ENCODE assay signal across 27 cellular contexts in the genomic region with DNA sequence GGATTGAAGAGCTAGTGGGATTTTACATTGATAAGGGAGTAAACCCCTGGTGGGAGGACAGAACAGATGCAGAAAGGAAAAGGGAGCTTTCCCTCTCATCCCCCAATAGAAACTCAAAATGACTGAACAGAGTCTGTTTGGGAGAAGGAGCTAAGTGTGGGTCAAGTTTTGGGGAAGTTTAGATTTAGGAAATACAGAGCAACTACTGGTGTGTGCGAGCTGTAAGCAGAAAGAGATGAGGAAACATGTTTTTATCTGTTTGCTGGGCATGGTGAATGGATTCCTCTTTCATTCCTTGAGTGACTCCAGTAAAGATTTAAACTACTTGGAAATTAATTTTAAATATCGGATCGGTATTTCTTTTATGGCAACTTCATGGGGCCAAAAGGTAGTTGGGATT.
DNase-seq lines count a peak whose midpoint lies in the region; ATAC-seq, FAIRE-seq and TF ChIP-seq lines count a peak whose summit lies in the region.
"Had no signal": no experiment of that assay in that cellular context is flagged by ENCODE, and none has a peak within 500 bp of the region (broad histone marks: within the 10 kb centered on the region; RNA-seq: fewer than 3 reads in every experiment).

No MANE protein-coding gene starts in this region.

- H4K20me1 ChIP-seq in H1 (replicated peaks in 1 of 2; ENCODE audit: control insufficient read depth in 1 of 2, insufficient read depth in 2 of 2, low read length in 2 of 2), result no peaks in the 10 kb centered on the region
- H4K20me1 ChIP-seq: BLaER1 had no signal

- H3K36me3 ChIP-seq in H1 (ENCODE audit: control insufficient read depth in 2 of 4, insufficient read depth in 4 of 4, low read length in 3 of 4), result no peaks in the 10 kb centered on the region
- H3K36me3 ChIP-seq in neutrophil, result peaks cover 45% of the 10 kb centered on the region
- H3K36me3 ChIP-seq in breast epithelium, result no peaks in the 10 kb centered on the region
- H3K36me3 ChIP-seq: BLaER1 had no signal

- no peak for TF ChIP-seq EP300 in H1 (IDR thresholded peaks at IDR 0.05; ENCODE audit: borderline replicate concordance in 1 of 2, low read depth in 2 of 2, low read length in 2 of 2)

- H3K9me3 Mint-ChIP-seq in CD14-positive monocyte, result peaks cover 0 to 2% (median 0%) of the 10 kb centered on the region in 7 donors

- H2BK5ac ChIP-seq in H1 (ENCODE audit: low read depth, low read length), result no peak overlapping the region

- TF ChIP-seq CTCF in CD14-positive monocyte (IDR thresholded peaks at IDR 0.05) (no peak), H1 (IDR thresholded peaks at IDR 0.05; ENCODE audit: control extremely low read depth in 1 of 3, insufficient read depth in 1 of 3, low read depth in 1 of 3, low read length in 3 of 3) (no peak), neutrophil (IDR thresholded peaks at IDR 0.05) (no peak), breast epithelium (IDR thresholded peaks at IDR 0.05) (no peak)

- no peaks in the 10 kb centered on the region for H3K79me1 ChIP-seq in H1 (ENCODE audit: low read depth, low read length)

- H2AFZ ChIP-seq in H1 (ENCODE audit: low read length), result 0 out of 2 replicates have a peak overlapping the region, but pooled peaks have one; percentile 7

- no peak overlapping the region for H3K9ac ChIP-seq in H1 (replicated peaks in 1 of 4; ENCODE audit: extremely low read depth in 1 of 4, low read depth in 3 of 4, low read length in 3 of 4)
- H3K9ac ChIP-seq: BLaER1 had no signal

- H3K14ac ChIP-seq in H1 (ENCODE audit: insufficient read length), result no peak overlapping the region

- H3K27ac ChIP-seq in H1 (ENCODE audit: low read depth, low read length) (no peak overlapping the region), neutrophil (peak overlapping the region; percentile 93), breast epithelium (no peak overlapping the region)
- H3K27ac ChIP-seq: BLaER1 had no signal

- FAIRE-seq in H1 (lab: Jason Lieb, UNC), result no peak
- FAIRE-seq: GM12878, HepG2 had no signal

- no peak overlapping the region for H4K91ac ChIP-seq in H1 (replicated peaks; ENCODE audit: insufficient read length, low read length)

- H3K23ac ChIP-seq in H1 (ENCODE audit: insufficient read length), result no peak overlapping the region

- H3K4me2 ChIP-seq in H1 (ENCODE audit: insufficient read depth in 1 of 2, low read depth in 2 of 2, low read length in 2 of 2), result no peak overlapping the region
- H3K4me2 ChIP-seq: BLaER1 had no signal

- H3K9me3 ChIP-seq in H1 (ENCODE audit: insufficient read depth in 2 of 2, low read depth in 1 of 2, low read length in 1 of 2) (no peaks in the 10 kb centered on the region), neutrophil (no peaks in the 10 kb centered on the region), breast epithelium (no peaks in the 10 kb centered on the region)
- H3K9me3 ChIP-seq: BLaER1 had no signal

- TF ChIP-seq POLR2A in H1 (IDR thresholded peaks at IDR 0.05; ENCODE audit: control extremely low read depth in 1 of 2, low read depth in 2 of 2, low read length in 2 of 2) (no peak), breast epithelium (IDR thresholded peaks at IDR 0.05) (no peak)

- H3K79me2 ChIP-seq in H1 (ENCODE audit: control insufficient read depth in 1 of 2, insufficient read depth in 2 of 2, low read length in 2 of 2), result no peaks in the 10 kb centered on the region

- 95% methylated on average over 3 of the region's 3 CpGs; no CpG with 5 or more reads in 1 of the 2 experiments for WGBS in H1 (ENCODE audit: extremely low coverage in 1 of 2, insufficient coverage in 1 of 2, insufficient read length in 1 of 2, insufficient replicate concordance in 2 of 2, low coverage in 1 of 2, low lambda C conversion rate in 2 of 2, missing lambda C conversion rate in 1 of 2), 2 experiments

- peak overlapping the region in 1 of 2 donors; percentile 31 for H3K4me3 Mint-ChIP-seq in CD14-positive monocyte
- H3K4me3 Mint-ChIP-seq: CD4-positive, alpha-beta memory T cell had no signal

- H3K18ac ChIP-seq in H1 (ENCODE audit: extremely low read depth, low read length), result no peak overlapping the region

- peak overlapping the region; percentile 5 to 73 (median 27) for H3K27ac Mint-ChIP-seq in CD14-positive monocyte
- H3K27ac Mint-ChIP-seq: CD4-positive, alpha-beta memory T cell had no signal

- CTCF ChIA-PET in H1 (lab: Charles Lee; ENCODE audit: partially characterized antibody), result interaction anchor here (0.6 to 1.7 kb wide), 6 partner anchors 11 to 314 kb away, joined by 3 to 8 read pairs (median 3); no protein-coding TSS in a partner anchor

- H3K4ac ChIP-seq in H1 (replicated peaks; ENCODE audit: insufficient read length, low read depth, low read length), result no peak overlapping the region

- POLR2A ChIA-PET in H1 (lab: Charles Lee; ENCODE audit: partially characterized antibody), result no interaction called here

- H3K4me1 ChIP-seq in H1 (replicated peaks in 1 of 4; ENCODE audit: control insufficient read depth in 3 of 4, insufficient read depth in 4 of 4, low read length in 3 of 4) (peaks cover 0 to 3% (median 0%) of the 10 kb centered on the region in 4 experiments; a peak in 1 of 7 replicates), neutrophil (ENCODE audit: control insufficient read depth in 1 of 2, insufficient read depth in 1 of 2, low read depth in 1 of 2, low read length in 1 of 2) (peaks cover 67 to 87% of the 10 kb centered on the region in 2 experiments), breast epithelium (no peaks in the 10 kb centered on the region)
- H3K4me1 ChIP-seq: BLaER1 had no signal

- no peak overlapping the region for H2BK120ac ChIP-seq in H1 (replicated peaks; ENCODE audit: low read depth, low read length)

- no peak overlapping the region for H2BK15ac ChIP-seq in H1 (ENCODE audit: low read length)

- in situ Hi-C loops in KBM-7 (cut with MboI; ENCODE audit: low pct_unique_long_range_greater_than_20kb, low sequenced_read_pairs), result no loop called here

- no peaks in the 10 kb centered on the region for H3K23me2 ChIP-seq in H1 (ENCODE audit: low read depth, low read length)

- H3K4me1 Mint-ChIP-seq in CD14-positive monocyte, result peaks cover 27% of the 10 kb centered on the region
- H3K4me1 Mint-ChIP-seq: CD4-positive, alpha-beta memory T cell had no signal

- no peak overlapping the region for H3K56ac ChIP-seq in H1 (replicated peaks; ENCODE audit: insufficient read length, low read depth, low read length)

- no peak overlapping the region for H2BK12ac ChIP-seq in H1 (ENCODE audit: low read depth, low read length)

- H2AK5ac ChIP-seq in H1 (ENCODE audit: low read depth, low read length), result no peak overlapping the region

- intact Hi-C loops in CD14-positive monocyte (cut with micrococcal nuclease) (no loop called here), breast epithelium (cut with DNase I; ENCODE audit: low total_unique reads) (no loop called here)

- no peak overlapping the region for H2BK20ac ChIP-seq in H1 (ENCODE audit: low read length)

- no peak for TF ChIP-seq RAD21 in H1 (IDR thresholded peaks at IDR 0.05 in 1 of 2, conservative IDR thresholded peaks at IDR 0.05 in 1 of 2; ENCODE audit: low read depth in 2 of 2, low read length in 2 of 2)

- no peak overlapping the region for H4K5ac ChIP-seq in H1 (ENCODE audit: insufficient read length, low read depth, low read length)

- no peak overlapping the region for H4K8ac ChIP-seq in H1 (ENCODE audit: extremely low read depth, insufficient read depth, low read length)

- no peaks in the 10 kb centered on the region for H3K27me3 ChIP-seq in H1 (replicated peaks in 1 of 4; ENCODE audit: control insufficient read depth in 3 of 4, extremely low read depth in 1 of 4, insufficient read depth in 3 of 4, low read length in 3 of 4)
- no peaks in the 10 kb centered on the region for H3K27me3 ChIP-seq in neutrophil
- no peaks in the 10 kb centered on the region for H3K27me3 ChIP-seq in breast epithelium
- H3K27me3 ChIP-seq: BLaER1 had no signal

- DNase-seq in CD14-positive monocyte (ENCODE audit: low spot score) (no peak), KBM-7 (peak; percentile 7), H1 (ENCODE audit: low read depth in 1 of 2, low spot score in 2 of 2) (no peak), breast epithelium (ENCODE audit: low spot score in 2 of 2) (no peak)
- DNase-seq: CD4-positive, alpha-beta memory T cell; DMS 273 treated with DMSO at 0.1 percent for 48 hours; DMS79; EL; GDM1; Kasumi-1; NCI-H1048; NCI-H1417; NCI-H1694; NCI-H2029 treated with DMSO at 0.1 percent for 48 hours; NCI-H446 treated with DMSO at 0.1 percent for 48 hours; NCI-H526; NCI-H82; NK-92 treated with Interleukin-12 subunit alpha and Interleukin-12 subunit beta, amount 100 ng/mL, for 24 hours; PC-3 had no signal

- H3K36me3 Mint-ChIP-seq in CD14-positive monocyte, result peaks cover 84 to 90% of the 10 kb centered on the region in 2 donors

- H3K27me3 Mint-ChIP-seq in CD14-positive monocyte (ENCODE audit: low read depth in 3 of 3), result peaks cover 0 to 2% (median 0%) of the 10 kb centered on the region in 3 donors
- H3K27me3 Mint-ChIP-seq: CD4-positive, alpha-beta memory T cell had no signal

- H3K4me3 ChIP-seq in H1 (ENCODE audit: extremely low read depth in 1 of 4, insufficient read depth in 2 of 4, low read depth in 3 of 4, low read length in 4 of 4) (no peak overlapping the region), neutrophil (ENCODE audit: low read depth in 1 of 2, low read length in 1 of 2) (peak overlapping the region; percentile 58 to 61), breast epithelium (no peak overlapping the region)
- H3K4me3 ChIP-seq: BLaER1, GM12878 had no signal

- ATAC-seq in HG03108 (IDR thresholded peaks at IDR 0.05; ENCODE audit: unreplicated experiment) (no peak), HG03097 (IDR thresholded peaks at IDR 0.05; ENCODE audit: low FRiP score, unreplicated experiment) (no peak)
- ATAC-seq: GM12878, HCT116, HepG2, PC-3, SK-N-SH treated with all-trans-retinoic acid at 6 μM for 48 hours had no signal

TF ChIP-seq in H1, 55 proteins besides CTCF, POLR2A, EP300 and RAD21:
- no peak for TF ChIP-seq E2F6 (IDR thresholded peaks at IDR 0.05)
- TF ChIP-seq TAF1 (IDR thresholded peaks at IDR 0.05; ENCODE audit: low read depth, low read length), result no peak
- no peak for TF ChIP-seq MAX (IDR thresholded peaks at IDR 0.05)
- no peak for TF ChIP-seq SP4 (IDR thresholded peaks at IDR 0.05; ENCODE audit: low read length)

Comparison
In these comparisons a context has a peak if more than half of its experiments do, and no peak if none do; other contexts are left out.
1. H3K4me3 ChIP-seq: peak in neutrophil (2 of 2); none in H1 (0 of 4) and breast epithelium (0 of 3).